12 cellular contexts compared by ENCODE assay signal in genomic region chr9:70564464-70565190, GRCh38.
A peak's percentile ranks its signal among the peaks of the same experiment; 100 is the strongest.
DNase-seq lines count a peak whose midpoint lies in the region; ATAC-seq and TF ChIP-seq lines count a peak whose summit lies in the region.
"Had no signal": no experiment of that assay in that cellular context is flagged by ENCODE, and none has a peak within 500 bp of the region (broad histone marks: within the 10 kb centered on the region; RNA-seq: fewer than 3 reads in every experiment).

No MANE protein-coding gene starts in this region.

- ATAC-seq in activated B cell treated with CpG ODN at 0.5 μM for 24 hours (ENCODE audit: low read depth), result no peak
- ATAC-seq in GM23338, result no peak
- ATAC-seq in PC-3, result no peak

- H3K36me3 Mint-ChIP-seq in activated T-cell treated with anti-CD3 and anti-CD28 coated beads, Interleukin-2, amount 50 U/mL, for 24 hours (ENCODE audit: low read depth), result no peaks in the 10 kb centered on the region
- no peaks in the 10 kb centered on the region for H3K36me3 Mint-ChIP-seq in activated B cell treated with CpG ODN at 0.5 μM for 24 hours (ENCODE audit: low read depth)
- H3K36me3 Mint-ChIP-seq in immature natural killer cell, result no peaks in the 10 kb centered on the region
- H3K36me3 Mint-ChIP-seq in GM23338 (ENCODE audit: low read depth), result no peaks in the 10 kb centered on the region

- CTCF ChIA-PET in activated B cell treated with CpG ODN at 0.5 μM for 24 hours (lab: Charles Lee) (interaction anchor here (2.7 kb wide), 1 partner anchor 38 kb away, joined by 15 read pairs; no protein-coding TSS in a partner anchor), PC-3 (lab: Charles Lee) (no interaction called here)

- H3K27me3 ChIP-seq in thymus (ENCODE audit: control insufficient read depth, insufficient read depth), result no peaks in the 10 kb centered on the region
- no peaks in the 10 kb centered on the region for H3K27me3 ChIP-seq in GM23338 (ENCODE audit: insufficient read depth)
- peaks cover 9% of the 10 kb centered on the region; the same call in 1 of the 2 replicates for H3K27me3 ChIP-seq in PC-3 (ENCODE audit: low read length)
- H3K27me3 ChIP-seq: brain microvascular endothelial cell, right atrium auricular region had no signal

- 96% methylated on average over 6 of the region's 6 CpGs for WGBS in thymus

- H3K27ac ChIP-seq in thymus (ENCODE audit: low read depth), result peak overlapping the region; percentile 86
- H3K27ac ChIP-seq in GM23338 (ENCODE audit: low read depth), result no peak overlapping the region
- H3K27ac ChIP-seq in PC-3 (ENCODE audit: low read length), result no peak overlapping the region

- peaks cover 9% of the 10 kb centered on the region for H3K4me1 ChIP-seq in thymus (ENCODE audit: control insufficient read depth, insufficient read depth, low read length)
- H3K4me1 ChIP-seq in GM23338 (ENCODE audit: insufficient read depth), result no peaks in the 10 kb centered on the region
- no peaks in the 10 kb centered on the region for H3K4me1 ChIP-seq in PC-3 (ENCODE audit: insufficient read depth, low read length)

- no peaks in the 10 kb centered on the region for H3K9me3 Mint-ChIP-seq in activated T-cell treated with anti-CD3 and anti-CD28 coated beads, Interleukin-2, amount 50 U/mL, for 24 hours
- H3K9me3 Mint-ChIP-seq in activated B cell treated with CpG ODN at 0.5 μM for 24 hours, result no peaks in the 10 kb centered on the region
- peaks cover 0 to 2% (median 0%) of the 10 kb centered on the region in 6 donors for H3K9me3 Mint-ChIP-seq in immature natural killer cell
- H3K9me3 Mint-ChIP-seq in GM23338, result no peaks in the 10 kb centered on the region

- DNase-seq in activated T-cell treated with anti-CD3 and anti-CD28 coated beads, Interleukin-2, amount 50 U/mL, for 24 hours, result no peak
- no peak for DNase-seq in activated T-cell treated with anti-CD3 and anti-CD28 coated beads, Interleukin-2, amount 50 U/mL, for 48 hours
- no peak for DNase-seq in activated B cell treated with CpG ODN at 0.5 μM for 24 hours
- no peak for DNase-seq in immature natural killer cell
- no peak for DNase-seq in GM23338 (ENCODE audit: low spot score)
- DNase-seq in PC-3, result no peak
- DNase-seq in nucleus accumbens (lab: John Stamatoyannopoulos, UW), result no peak
- DNase-seq: activated CD4-positive, alpha-beta T cell treated with anti-CD3 and anti-CD28 coated beads, Interleukin-2, amount 50 U/mL, for 1 hour; NCI-H2029 treated with DMSO at 0.1 percent for 48 hours had no signal

- peak overlapping the region; percentile 60 for H3K4me3 Mint-ChIP-seq in activated T-cell treated with anti-CD3 and anti-CD28 coated beads, Interleukin-2, amount 50 U/mL, for 24 hours
- H3K4me3 Mint-ChIP-seq in activated B cell treated with CpG ODN at 0.5 μM for 24 hours, result peak overlapping the region; percentile 72
- H3K4me3 Mint-ChIP-seq in immature natural killer cell, result peak overlapping the region in 3 of 5 donors; percentile 47 to 67 (median 57)
- H3K4me3 Mint-ChIP-seq in GM23338, result no peak overlapping the region

- H3K9me2 ChIP-seq in GM23338 (ENCODE audit: insufficient read depth) (peaks cover 16% of the 10 kb centered on the region; the same call in 1 of the 2 replicates), PC-3 (replicated peaks; ENCODE audit: low read length) (no peaks in the 10 kb centered on the region)

- peaks cover 50% of the 10 kb centered on the region for H3K4me1 Mint-ChIP-seq in activated T-cell treated with anti-CD3 and anti-CD28 coated beads, Interleukin-2, amount 50 U/mL, for 24 hours (ENCODE audit: low read depth)
- H3K4me1 Mint-ChIP-seq in activated B cell treated with CpG ODN at 0.5 μM for 24 hours, result peaks cover 27% of the 10 kb centered on the region
- H3K4me1 Mint-ChIP-seq in immature natural killer cell, result peaks cover 22 to 24% of the 10 kb centered on the region in 2 donors
- H3K4me1 Mint-ChIP-seq in GM23338, result peaks cover 20% of the 10 kb centered on the region

- intact Hi-C loops in activated B cell treated with CpG ODN at 0.5 μM for 24 hours (cut with micrococcal nuclease), result no loop called here
- intact Hi-C loops in PC-3 (cut with micrococcal nuclease), result no loop called here

- H3K27ac Mint-ChIP-seq in activated T-cell treated with anti-CD3 and anti-CD28 coated beads, Interleukin-2, amount 50 U/mL, for 24 hours, result peak overlapping the region; percentile 97
- H3K27ac Mint-ChIP-seq in activated B cell treated with CpG ODN at 0.5 μM for 24 hours (peak overlapping the region; percentile 95), immature natural killer cell (peak overlapping the region in 5 of 6 donors; percentile 52 to 92 (median 73)), GM23338 (no peak overlapping the region)

- no peaks in the 10 kb centered on the region for H3K79me2 ChIP-seq in GM23338 (replicated peaks; ENCODE audit: insufficient read depth)
- no peaks in the 10 kb centered on the region for H3K79me2 ChIP-seq in PC-3 (ENCODE audit: low read length)

- H3K4me2 ChIP-seq in GM23338, result no peak overlapping the region
- no peak overlapping the region for H3K4me2 ChIP-seq in PC-3 (ENCODE audit: low read length)

- H4K20me1 ChIP-seq in GM23338 (replicated peaks; ENCODE audit: insufficient read depth) (no peaks in the 10 kb centered on the region), PC-3 (ENCODE audit: low read length) (no peaks in the 10 kb centered on the region)

- BruUV-seq in PC-3 (replicated peaks; lab: Mats Ljungman, UMichigan), result no TSS peak

- TF ChIP-seq CTCF in activated B cell treated with CpG ODN at 0.5 μM for 24 hours (IDR thresholded peaks at IDR 0.05) (no peak), GM23338 (conservative IDR thresholded peaks at IDR 0.05; ENCODE audit: low read depth in 2 of 2) (no peak), PC-3 (conservative IDR thresholded peaks at IDR 0.05; ENCODE audit: low read depth, low read length) (no peak)

- no peak overlapping the region for H3K9ac ChIP-seq in PC-3 (ENCODE audit: low read length)

- H3K4me3 ChIP-seq in thymus (ENCODE audit: low read length) (no peak overlapping the region), GM23338 (no peak overlapping the region), PC-3 (ENCODE audit: low read length) (no peak overlapping the region)
- H3K4me3 ChIP-seq: right atrium auricular region had no signal

- POLR2A ChIA-PET in activated B cell treated with CpG ODN at 0.5 μM for 24 hours (lab: Charles Lee) (interaction anchor here (0.8 to 2.5 kb wide), 4 partner anchors 12 to 152 kb away, joined by 3 to 23 read pairs (median 9); no protein-coding TSS in a partner anchor), PC-3 (lab: Charles Lee; ENCODE audit: unreplicated experiment) (no interaction called here)

- H2AFZ ChIP-seq in GM23338 (no peak overlapping the region), PC-3 (ENCODE audit: low read length) (no peak overlapping the region)

- no peaks in the 10 kb centered on the region for H3K27me3 Mint-ChIP-seq in activated T-cell treated with anti-CD3 and anti-CD28 coated beads, Interleukin-2, amount 50 U/mL, for 24 hours
- H3K27me3 Mint-ChIP-seq in activated B cell treated with CpG ODN at 0.5 μM for 24 hours, result no peaks in the 10 kb centered on the region
- no peaks in the 10 kb centered on the region for H3K27me3 Mint-ChIP-seq in immature natural killer cell (ENCODE audit: low read depth in 3 of 3)
- H3K27me3 Mint-ChIP-seq in GM23338 (ENCODE audit: insufficient read depth, low read depth, poor library complexity), result peaks cover 2% of the 10 kb centered on the region

- no peaks in the 10 kb centered on the region for H3K36me3 ChIP-seq in thymus (ENCODE audit: control insufficient read depth, insufficient read depth)
- H3K36me3 ChIP-seq in GM23338 (ENCODE audit: insufficient read depth), result no peaks in the 10 kb centered on the region
- no peaks in the 10 kb centered on the region for H3K36me3 ChIP-seq in PC-3 (ENCODE audit: low read depth, low read length)
- H3K36me3 ChIP-seq: brain microvascular endothelial cell, right atrium auricular region had no signal

- no peaks in the 10 kb centered on the region for H3K9me3 ChIP-seq in thymus (ENCODE audit: control insufficient read depth)
- H3K9me3 ChIP-seq in PC-3 (ENCODE audit: low read length), result no peaks in the 10 kb centered on the region
- H3K9me3 ChIP-seq: right atrium auricular region had no signal

- H3F3A ChIP-seq in GM23338 (replicated peaks; ENCODE audit: low read depth) (no peaks in the 10 kb centered on the region), PC-3 (ENCODE audit: low read length, unreplicated experiment) (no peaks in the 10 kb centered on the region)

TF ChIP-seq in GM23338, 12 proteins besides CTCF, POLR2A, EP300 and RAD21 (continues in another document):
- TF ChIP-seq POLR2AphosphoS5 (IDR thresholded peaks at IDR 0.05; ENCODE audit: low read depth), result no peak
